1 cellular context compared by ENCODE assay signal in the genomic region with DNA sequence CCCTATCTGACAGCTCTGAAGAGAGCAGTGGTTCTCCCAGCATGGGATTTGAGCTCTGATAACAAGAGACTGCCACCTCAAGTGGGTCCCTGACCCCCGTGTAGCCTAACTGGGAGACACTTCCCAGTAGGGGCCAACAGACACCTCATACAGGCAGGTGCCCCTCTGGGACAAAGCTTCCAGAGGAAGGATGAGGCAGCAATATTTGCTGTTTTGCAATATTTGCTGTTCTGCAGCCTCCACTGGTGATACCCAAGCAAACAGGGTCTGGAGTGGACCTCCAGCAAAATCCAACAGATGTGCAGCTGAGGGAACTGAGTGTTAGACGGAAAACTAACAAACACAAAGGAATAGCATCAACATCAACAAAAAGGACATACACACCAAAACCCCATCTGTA.
TF ChIP-seq lines count a peak whose summit lies in the region.

No MANE protein-coding gene starts in this region.

TF ChIP-seq in HepG2, 621 proteins besides CTCF, POLR2A, EP300 and RAD21 (continued from another document):
- TF ChIP-seq, protein P1, sequence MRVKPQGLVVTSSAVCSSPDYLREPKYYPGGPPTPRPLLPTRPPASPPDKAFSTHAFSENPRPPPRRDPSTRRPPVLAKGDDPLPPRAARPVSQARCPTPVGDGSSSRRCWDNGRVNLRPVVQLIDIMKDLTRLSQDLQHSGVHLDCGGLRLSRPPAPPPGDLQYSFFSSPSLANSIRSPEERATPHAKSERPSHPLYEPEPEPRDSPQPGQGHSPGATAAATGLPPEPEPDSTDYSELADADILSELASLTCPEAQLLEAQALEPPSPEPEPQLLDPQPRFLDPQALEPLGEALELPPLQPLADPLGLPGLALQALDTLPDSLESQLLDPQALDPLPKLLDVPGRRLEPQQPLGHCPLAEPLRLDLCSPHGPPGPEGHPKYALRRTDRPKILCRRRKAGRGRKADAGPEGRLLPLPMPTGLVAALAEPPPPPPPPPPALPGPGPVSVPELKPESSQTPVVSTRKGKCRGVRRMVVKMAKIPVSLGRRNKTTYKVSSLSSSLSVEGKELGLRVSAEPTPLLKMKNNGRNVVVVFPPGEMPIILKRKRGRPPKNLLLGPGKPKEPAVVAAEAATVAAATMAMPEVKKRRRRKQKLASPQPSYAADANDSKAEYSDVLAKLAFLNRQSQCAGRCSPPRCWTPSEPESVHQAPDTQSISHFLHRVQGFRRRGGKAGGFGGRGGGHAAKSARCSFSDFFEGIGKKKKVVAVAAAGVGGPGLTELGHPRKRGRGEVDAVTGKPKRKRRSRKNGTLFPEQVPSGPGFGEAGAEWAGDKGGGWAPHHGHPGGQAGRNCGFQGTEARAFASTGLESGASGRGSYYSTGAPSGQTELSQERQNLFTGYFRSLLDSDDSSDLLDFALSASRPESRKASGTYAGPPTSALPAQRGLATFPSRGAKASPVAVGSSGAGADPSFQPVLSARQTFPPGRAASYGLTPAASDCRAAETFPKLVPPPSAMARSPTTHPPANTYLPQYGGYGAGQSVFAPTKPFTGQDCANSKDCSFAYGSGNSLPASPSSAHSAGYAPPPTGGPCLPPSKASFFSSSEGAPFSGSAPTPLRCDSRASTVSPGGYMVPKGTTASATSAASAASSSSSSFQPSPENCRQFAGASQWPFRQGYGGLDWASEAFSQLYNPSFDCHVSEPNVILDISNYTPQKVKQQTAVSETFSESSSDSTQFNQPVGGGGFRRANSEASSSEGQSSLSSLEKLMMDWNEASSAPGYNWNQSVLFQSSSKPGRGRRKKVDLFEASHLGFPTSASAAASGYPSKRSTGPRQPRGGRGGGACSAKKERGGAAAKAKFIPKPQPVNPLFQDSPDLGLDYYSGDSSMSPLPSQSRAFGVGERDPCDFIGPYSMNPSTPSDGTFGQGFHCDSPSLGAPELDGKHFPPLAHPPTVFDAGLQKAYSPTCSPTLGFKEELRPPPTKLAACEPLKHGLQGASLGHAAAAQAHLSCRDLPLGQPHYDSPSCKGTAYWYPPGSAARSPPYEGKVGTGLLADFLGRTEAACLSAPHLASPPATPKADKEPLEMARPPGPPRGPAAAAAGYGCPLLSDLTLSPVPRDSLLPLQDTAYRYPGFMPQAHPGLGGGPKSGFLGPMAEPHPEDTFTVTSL (CRISPR knock-in tag; IDR thresholded peaks at IDR 0.05; ENCODE audit: borderline replicate concordance), result peak; percentile 50; the same call in 1 of the 2 replicates
TF ChIP-seq in HepG2: peak in this region for 79; not testable (repeated sequence) for 542.
